ENCODE assay signal across 8 cellular contexts in the genomic region with DNA sequence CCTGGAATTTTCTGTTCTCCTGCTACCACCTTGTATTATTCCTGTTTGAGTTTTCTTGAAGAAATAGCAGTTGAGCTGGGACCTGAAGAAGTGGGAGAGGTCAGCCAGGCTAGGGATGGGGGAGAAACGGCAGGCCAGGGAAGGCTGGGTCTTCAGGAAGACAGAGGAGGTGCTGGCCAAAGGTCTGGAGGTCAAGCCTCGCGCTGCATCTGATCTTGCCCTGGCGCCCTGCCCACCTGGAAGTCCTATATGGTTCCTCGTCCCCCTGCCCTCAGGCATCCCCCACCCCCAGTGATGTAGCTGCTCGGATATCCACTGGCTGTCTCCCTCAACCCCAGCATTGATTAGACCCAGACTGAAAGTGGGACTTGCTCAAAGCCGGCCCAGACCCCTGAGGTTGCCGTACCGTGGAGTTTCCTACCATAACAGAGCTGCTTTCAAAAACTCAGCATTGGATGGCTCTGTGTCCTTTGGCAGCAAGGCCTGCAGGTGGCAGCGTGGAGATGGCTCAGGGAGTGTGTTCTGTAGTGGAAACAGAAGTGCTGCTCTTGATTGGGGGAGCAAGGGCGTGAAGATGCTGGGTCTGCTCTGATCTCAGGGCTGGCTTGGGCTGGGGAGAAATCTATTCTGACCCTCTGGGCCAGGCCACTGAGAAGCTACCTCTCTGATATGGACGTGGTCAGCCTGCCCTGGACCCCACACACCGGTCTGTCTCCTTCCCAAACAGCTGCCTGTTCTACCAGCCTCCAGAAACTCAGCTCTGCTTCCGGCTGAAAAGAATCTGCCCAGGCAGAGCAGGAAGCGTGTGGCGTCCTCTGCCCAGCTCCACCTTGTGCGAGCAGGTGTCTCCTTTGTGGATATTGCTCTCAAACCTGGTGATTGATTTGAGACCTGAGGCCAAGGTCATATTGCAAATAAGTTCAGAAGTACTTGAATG.
DNase-seq lines count a peak whose midpoint lies in the region; ATAC-seq, FAIRE-seq and TF ChIP-seq lines count a peak whose summit lies in the region.

No MANE protein-coding gene starts in this region.

- FAIRE-seq in H54 (lab: Jason Lieb, UNC), result no peak
- peak; percentile 40 for FAIRE-seq in bronchial epithelial cell (lab: Jason Lieb, UNC)
- peak; percentile 79 for FAIRE-seq in keratinocyte (lab: Jason Lieb, UNC)

- H3K79me2 ChIP-seq in keratinocyte (ENCODE audit: control insufficient read depth, insufficient read depth, low read length), result no peaks in the 10 kb centered on the region

- H3K27ac ChIP-seq in keratinocyte (ENCODE audit: control insufficient read depth, insufficient read depth, low read length), result no peak overlapping the region

- no peaks in the 10 kb centered on the region for H3K9me3 ChIP-seq in keratinocyte (ENCODE audit: control insufficient read depth, low read depth, low read length)

- H4K20me1 ChIP-seq in keratinocyte (ENCODE audit: control insufficient read depth, extremely low read depth, insufficient read depth, low read length), result no peaks in the 10 kb centered on the region

- no peaks in the 10 kb centered on the region for H3K27me3 Mint-ChIP-seq in T-cell

- no peaks in the 10 kb centered on the region for H3K9me3 Mint-ChIP-seq in T-cell

- no peak overlapping the region for H3K4me3 ChIP-seq in bronchial epithelial cell (ENCODE audit: low read depth, low read length)
- no peak overlapping the region for H3K4me3 ChIP-seq in keratinocyte (ENCODE audit: control insufficient read depth in 2 of 3, extremely low read depth in 1 of 3, insufficient read depth in 2 of 3, low read depth in 1 of 3, low read length in 3 of 3)

- no peaks in the 10 kb centered on the region for H3K36me3 ChIP-seq in bronchial epithelial cell (ENCODE audit: control insufficient read depth, insufficient read depth, low read length)
- H3K36me3 ChIP-seq in keratinocyte (ENCODE audit: control insufficient read depth in 2 of 2, extremely low read depth in 1 of 2, insufficient read depth in 2 of 2, low read length in 2 of 2), result no peaks in the 10 kb centered on the region

- CTCF ChIA-PET in T-cell (lab: Charles Lee), result interaction anchor here (0.6 to 0.9 kb wide), 3 partner anchors 191 to 535 kb away, joined by 3 to 4 read pairs (median 4); no protein-coding TSS in a partner anchor

- H3K4me1 ChIP-seq in keratinocyte (ENCODE audit: control insufficient read depth, extremely low read depth, insufficient read depth, low read length), result no peaks in the 10 kb centered on the region

- no peak for TF ChIP-seq POLR2A in H54 (IDR thresholded peaks at IDR 0.05; ENCODE audit: low read depth, low read length)

- peak overlapping the region in 1 of 2 donors; percentile 39 for H3K27ac Mint-ChIP-seq in T-cell

- DNase-seq in DMS53 (lab: John Stamatoyannopoulos, UW) (peak; percentile 91), H54 (ENCODE audit: insufficient read length, low spot score) (peak; percentile 72), NCI-H1436 treated with DMSO at 0.1 percent for 48 hours (lab: John Stamatoyannopoulos, UW) (peak; percentile 28), T-cell (peak in 25 of 34 experiments; percentile 5 to 40 (median 21)), bronchial epithelial cell (ENCODE audit: low read depth) (peak; percentile 54), keratinocyte (ENCODE audit: low read depth, low spot score) (no peak)
- peak; percentile 15 for DNase-seq in stimulated activated CD4-positive, alpha-beta T cell treated with anti-CD3 and anti-CD28 coated beads, Interleukin-2, amount 100 ng/mL, for 4 hours (ENCODE audit: low read depth)

- H2AFZ ChIP-seq in keratinocyte (ENCODE audit: control insufficient read depth, low read length), result peak overlapping the region; percentile 38

- no peak overlapping the region for H3K9ac ChIP-seq in keratinocyte (ENCODE audit: control insufficient read depth, extremely low read depth, insufficient read depth, low read length)

- POLR2A ChIA-PET in T-cell (lab: Charles Lee), result no interaction called here

- peaks cover 10 to 27% (median 22%) of the 10 kb centered on the region in 3 donors for H3K4me1 Mint-ChIP-seq in T-cell

- H3K9me1 ChIP-seq in keratinocyte (ENCODE audit: control insufficient read depth, extremely low read depth, insufficient read depth, low read length), result no peaks in the 10 kb centered on the region

- ATAC-seq in T-cell (replicated peaks in 1 of 4) (peak in 3 of 4 experiments; percentile 40 to 62 (median 58)), HG03280 (IDR thresholded peaks at IDR 0.05; ENCODE audit: unreplicated experiment) (no peak)

- no peaks in the 10 kb centered on the region for H3K27me3 ChIP-seq in bronchial epithelial cell (ENCODE audit: control insufficient read depth, insufficient read depth, low read length)
- H3K27me3 ChIP-seq in keratinocyte (ENCODE audit: control insufficient read depth, extremely low read depth, insufficient read depth, low read length), result no peaks in the 10 kb centered on the region

- peaks cover 9% of the 10 kb centered on the region for H3K36me3 Mint-ChIP-seq in T-cell

- dilution Hi-C loops in keratinocyte (cut with MboI; ENCODE audit: extremely low pct_ligation_motif_present, low sequenced_read_pairs), result no loop called here

- H3K4me3 Mint-ChIP-seq in T-cell, result no peak overlapping the region

- TF ChIP-seq CTCF in bronchial epithelial cell (IDR thresholded peaks at IDR 0.05; ENCODE audit: insufficient read depth, low read length, severe bottlenecking) (peak; percentile 85), keratinocyte (optimal IDR thresholded peaks at IDR 0.05 in 1 of 3, IDR thresholded peaks at IDR 0.05 in 1 of 3, conservative IDR thresholded peaks at IDR 0.05 in 1 of 3; ENCODE audit: extremely low read depth in 1 of 3, insufficient read depth in 2 of 3, low read length in 3 of 3) (peak; percentile 82 to 91 (median 88))

- H3K4me2 ChIP-seq in keratinocyte (ENCODE audit: control insufficient read depth, extremely low read depth, insufficient read depth, low read depth, low read length), result no peak overlapping the region
